ENCODE assay signal across 9 cellular contexts in the genomic region with DNA sequence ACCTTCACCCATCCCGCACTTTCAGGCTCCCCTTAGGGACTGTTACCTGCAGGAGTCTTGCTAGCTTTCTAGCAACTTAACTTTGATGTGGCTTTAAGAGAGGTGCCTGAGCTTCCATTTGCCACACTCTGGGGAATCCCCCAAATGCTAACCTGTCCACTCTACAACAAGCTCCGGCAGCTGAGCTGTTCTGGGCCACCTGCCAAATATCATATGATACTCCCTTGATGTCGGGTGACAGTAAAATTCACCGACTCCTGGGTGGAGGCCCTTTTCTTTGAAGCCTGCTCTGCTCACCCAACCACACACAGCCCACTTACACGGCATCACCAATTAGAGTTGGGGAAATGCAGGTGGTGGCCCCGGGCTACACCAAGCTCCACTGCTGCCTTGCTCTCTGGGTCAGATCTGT. TPM values are rescaled to one million over a fixed set of nuclear protein-coding genes. Genes with fewer than 3 reads are reported as not detected.
DNase-seq lines count a peak whose midpoint lies in the region; ATAC-seq and TF ChIP-seq lines count a peak whose summit lies in the region.
"Had no signal": no experiment of that assay in that cellular context is flagged by ENCODE, and none has a peak within 500 bp of the region (broad histone marks: within the 10 kb centered on the region; RNA-seq: fewer than 3 reads in every experiment).

No MANE protein-coding gene starts in this region.

- H3K4me2 ChIP-seq in BLaER1: peak overlapping the region; percentile 60

- POLR2A ChIA-PET in activated naive CD8-positive, alpha-beta T cell treated with anti-CD3 and anti-CD28 coated beads, Interleukin-2, amount 10 ng/mL, durations not matched to agents 7 days and 5 days (lab: Charles Lee): interaction anchor here (0.6 to 2.6 kb wide), 4 partner anchors 9 to 115 kb away, joined by 3 to 12 read pairs (median 6); partner anchors contain the start of gene FYCO1

- H3K27ac Mint-ChIP-seq in activated naive CD8-positive, alpha-beta T cell treated with anti-CD3 and anti-CD28 coated beads, Interleukin-2, amount 10 ng/mL, durations not matched to agents 7 days and 5 days: peak overlapping the region; percentile 75

- peaks cover 4% of the 10 kb centered on the region for H3K36me3 Mint-ChIP-seq in activated naive CD8-positive, alpha-beta T cell treated with anti-CD3 and anti-CD28 coated beads, Interleukin-2, amount 10 ng/mL, durations not matched to agents 7 days and 5 days

- H3K36me3 ChIP-seq in BLaER1 (no peaks in the 10 kb centered on the region), MG63 (no peaks in the 10 kb centered on the region)

- peaks cover 24% of the 10 kb centered on the region for H3K27me3 Mint-ChIP-seq in activated naive CD8-positive, alpha-beta T cell treated with anti-CD3 and anti-CD28 coated beads, Interleukin-2, amount 10 ng/mL, durations not matched to agents 7 days and 5 days

- H3K9me3 ChIP-seq in BLaER1 (no peaks in the 10 kb centered on the region), MG63 (no peaks in the 10 kb centered on the region)
- H3K9me3 ChIP-seq: Caco-2 had no signal

- no peaks in the 10 kb centered on the region for H4K20me1 ChIP-seq in BLaER1

- peak; percentile 60 for DNase-seq in activated naive CD8-positive, alpha-beta T cell treated with anti-CD3 and anti-CD28 coated beads, Interleukin-2, amount 10 ng/mL, durations not matched to agents 7 days and 5 days
- DNase-seq in stimulated activated CD4-positive, alpha-beta T cell treated with anti-CD3 and anti-CD28 coated beads, Interleukin-12 subunit alpha, Interleukin-12 subunit beta, amount 100 ng/mL, for 48 hours (ENCODE audit: low read depth in 2 of 3, low spot score in 1 of 3): peak; percentile 60 to 76 (median 63)
- DNase-seq in GOT3 (lab: John Stamatoyannopoulos, UW) (no peak), MG63 (no peak)

- no peaks in the 10 kb centered on the region for H3K27me3 ChIP-seq in BLaER1
- no peaks in the 10 kb centered on the region for H3K27me3 ChIP-seq in MG63

- H3K9me3 Mint-ChIP-seq in activated naive CD8-positive, alpha-beta T cell treated with anti-CD3 and anti-CD28 coated beads, Interleukin-2, amount 10 ng/mL, durations not matched to agents 7 days and 5 days: no peaks in the 10 kb centered on the region

- ATAC-seq in HG02870 (IDR thresholded peaks at IDR 0.05; ENCODE audit: unreplicated experiment) (peak; percentile 77), SK-N-SH treated with all-trans-retinoic acid at 6 μM for 48 hours (peak; percentile 26), HG02642 (IDR thresholded peaks at IDR 0.05; ENCODE audit: poor library complexity, unreplicated experiment) (no peak)
- ATAC-seq in activated naive CD8-positive, alpha-beta T cell treated with anti-CD3 and anti-CD28 coated beads, Interleukin-2, amount 10 ng/mL, durations not matched to agents 7 days and 5 days (ENCODE audit: low read depth): peak; percentile 96

- no peak overlapping the region for H3K9ac ChIP-seq in BLaER1

- H3K4me3 Mint-ChIP-seq in activated naive CD8-positive, alpha-beta T cell treated with anti-CD3 and anti-CD28 coated beads, Interleukin-2, amount 10 ng/mL, durations not matched to agents 7 days and 5 days: peak overlapping the region; percentile 55

- peaks cover 43% of the 10 kb centered on the region for H3K4me1 ChIP-seq in BLaER1
- H3K4me1 ChIP-seq: Caco-2 had no signal

- H3K4me1 Mint-ChIP-seq in activated naive CD8-positive, alpha-beta T cell treated with anti-CD3 and anti-CD28 coated beads, Interleukin-2, amount 10 ng/mL, durations not matched to agents 7 days and 5 days: peaks cover 44% of the 10 kb centered on the region

- H3K27ac ChIP-seq in BLaER1: no peak overlapping the region

- H3K4me3 ChIP-seq in BLaER1 (no peak overlapping the region), MG63 (no peak overlapping the region)

TF ChIP-seq in SK-N-SH treated with all-trans-retinoic acid at 6 μM for 48 hours, 23 proteins besides CTCF, POLR2A, EP300 and RAD21:
- no peak for TF ChIP-seq ZNF565 (CRISPR knock-in tag; conservative IDR thresholded peaks at IDR 0.05; ENCODE audit: low read depth)
- TF ChIP-seq ZFP30 (CRISPR knock-in tag; IDR thresholded peaks at IDR 0.05): no peak
- TF ChIP-seq, protein P1, sequence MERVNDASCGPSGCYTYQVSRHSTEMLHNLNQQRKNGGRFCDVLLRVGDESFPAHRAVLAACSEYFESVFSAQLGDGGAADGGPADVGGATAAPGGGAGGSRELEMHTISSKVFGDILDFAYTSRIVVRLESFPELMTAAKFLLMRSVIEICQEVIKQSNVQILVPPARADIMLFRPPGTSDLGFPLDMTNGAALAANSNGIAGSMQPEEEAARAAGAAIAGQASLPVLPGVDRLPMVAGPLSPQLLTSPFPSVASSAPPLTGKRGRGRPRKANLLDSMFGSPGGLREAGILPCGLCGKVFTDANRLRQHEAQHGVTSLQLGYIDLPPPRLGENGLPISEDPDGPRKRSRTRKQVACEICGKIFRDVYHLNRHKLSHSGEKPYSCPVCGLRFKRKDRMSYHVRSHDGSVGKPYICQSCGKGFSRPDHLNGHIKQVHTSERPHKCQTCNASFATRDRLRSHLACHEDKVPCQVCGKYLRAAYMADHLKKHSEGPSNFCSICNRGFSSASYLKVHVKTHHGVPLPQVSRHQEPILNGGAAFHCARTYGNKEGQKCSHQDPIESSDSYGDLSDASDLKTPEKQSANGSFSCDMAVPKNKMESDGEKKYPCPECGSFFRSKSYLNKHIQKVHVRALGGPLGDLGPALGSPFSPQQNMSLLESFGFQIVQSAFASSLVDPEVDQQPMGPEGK (CRISPR knock-in tag; IDR thresholded peaks at IDR 0.05; ENCODE audit: borderline replicate concordance): no peak
- TF ChIP-seq GLIS3 (CRISPR knock-in tag; IDR thresholded peaks at IDR 0.05): no peak
- no peak for TF ChIP-seq PPARA (CRISPR knock-in tag; IDR thresholded peaks at IDR 0.05; ENCODE audit: borderline replicate concordance)
- TF ChIP-seq, protein P2, sequence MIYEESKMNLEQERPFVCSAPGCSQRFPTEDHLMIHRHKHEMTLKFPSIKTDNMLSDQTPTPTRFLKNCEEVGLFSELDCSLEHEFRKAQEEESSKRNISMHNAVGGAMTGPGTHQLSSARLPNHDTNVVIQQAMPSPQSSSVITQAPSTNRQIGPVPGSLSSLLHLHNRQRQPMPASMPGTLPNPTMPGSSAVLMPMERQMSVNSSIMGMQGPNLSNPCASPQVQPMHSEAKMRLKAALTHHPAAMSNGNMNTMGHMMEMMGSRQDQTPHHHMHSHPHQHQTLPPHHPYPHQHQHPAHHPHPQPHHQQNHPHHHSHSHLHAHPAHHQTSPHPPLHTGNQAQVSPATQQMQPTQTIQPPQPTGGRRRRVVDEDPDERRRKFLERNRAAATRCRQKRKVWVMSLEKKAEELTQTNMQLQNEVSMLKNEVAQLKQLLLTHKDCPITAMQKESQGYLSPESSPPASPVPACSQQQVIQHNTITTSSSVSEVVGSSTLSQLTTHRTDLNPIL (CRISPR knock-in tag; IDR thresholded peaks at IDR 0.05; ENCODE audit: low read depth): no peak
- no peak for TF ChIP-seq ZNF70 (CRISPR knock-in tag; IDR thresholded peaks at IDR 0.05)
- TF ChIP-seq, protein P3, sequence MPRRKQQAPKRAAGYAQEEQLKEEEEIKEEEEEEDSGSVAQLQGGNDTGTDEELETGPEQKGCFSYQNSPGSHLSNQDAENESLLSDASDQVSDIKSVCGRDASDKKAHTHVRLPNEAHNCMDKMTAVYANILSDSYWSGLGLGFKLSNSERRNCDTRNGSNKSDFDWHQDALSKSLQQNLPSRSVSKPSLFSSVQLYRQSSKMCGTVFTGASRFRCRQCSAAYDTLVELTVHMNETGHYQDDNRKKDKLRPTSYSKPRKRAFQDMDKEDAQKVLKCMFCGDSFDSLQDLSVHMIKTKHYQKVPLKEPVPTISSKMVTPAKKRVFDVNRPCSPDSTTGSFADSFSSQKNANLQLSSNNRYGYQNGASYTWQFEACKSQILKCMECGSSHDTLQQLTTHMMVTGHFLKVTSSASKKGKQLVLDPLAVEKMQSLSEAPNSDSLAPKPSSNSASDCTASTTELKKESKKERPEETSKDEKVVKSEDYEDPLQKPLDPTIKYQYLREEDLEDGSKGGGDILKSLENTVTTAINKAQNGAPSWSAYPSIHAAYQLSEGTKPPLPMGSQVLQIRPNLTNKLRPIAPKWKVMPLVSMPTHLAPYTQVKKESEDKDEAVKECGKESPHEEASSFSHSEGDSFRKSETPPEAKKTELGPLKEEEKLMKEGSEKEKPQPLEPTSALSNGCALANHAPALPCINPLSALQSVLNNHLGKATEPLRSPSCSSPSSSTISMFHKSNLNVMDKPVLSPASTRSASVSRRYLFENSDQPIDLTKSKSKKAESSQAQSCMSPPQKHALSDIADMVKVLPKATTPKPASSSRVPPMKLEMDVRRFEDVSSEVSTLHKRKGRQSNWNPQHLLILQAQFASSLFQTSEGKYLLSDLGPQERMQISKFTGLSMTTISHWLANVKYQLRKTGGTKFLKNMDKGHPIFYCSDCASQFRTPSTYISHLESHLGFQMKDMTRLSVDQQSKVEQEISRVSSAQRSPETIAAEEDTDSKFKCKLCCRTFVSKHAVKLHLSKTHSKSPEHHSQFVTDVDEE (CRISPR knock-in tag; IDR thresholded peaks at IDR 0.05): no peak
- TF ChIP-seq TOX (CRISPR knock-in tag; IDR thresholded peaks at IDR 0.05; ENCODE audit: borderline replicate concordance): no peak
- TF ChIP-seq ESRRG (CRISPR knock-in tag; IDR thresholded peaks at IDR 0.05): no peak
TF ChIP-seq in SK-N-SH treated with all-trans-retinoic acid at 6 μM for 48 hours: peak in this region for 0.

RNA-seq across cellular contexts. Expression of gene XCR1, which starts 38.0 kb away (rescaled TPM):
- total RNA-seq in activated naive CD8-positive, alpha-beta T cell treated with anti-CD3 and anti-CD28 coated beads, Interleukin-2, amount 10 ng/mL, durations not matched to agents 7 days and 5 days: not detected
- not detected in 2 replicates for total RNA-seq in MG63 (2014; rRNA removed; shearing (Covaris generic); ENCODE audit: low replicate concordance)
- total RNA-seq: Caco-2 had no signal

Comparison
In these comparisons a context has a peak if more than half of its experiments do, and no peak if none do; other contexts are left out.
1. DNase-seq: peak in activated naive CD8-positive, alpha-beta T cell treated with anti-CD3 and anti-CD28 coated beads, Interleukin-2, amount 10 ng/mL, durations not matched to agents 7 days and 5 days (single experiment) and stimulated activated CD4-positive, alpha-beta T cell treated with anti-CD3 and anti-CD28 coated beads, Interleukin-12 subunit alpha, Interleukin-12 subunit beta, amount 100 ng/mL, for 48 hours (3 of 3); none in GOT3 (single experiment) and MG63 (single experiment).